Comparison of ENCODE assay signal across 1 cellular context in genomic region chr3:112774293-112774926, GRCh38.
TF ChIP-seq lines count a peak whose summit lies in the region.

No MANE protein-coding gene starts in this region.

TF ChIP-seq in A549, 52 proteins besides CTCF, POLR2A, EP300 and RAD21 (continued from another document):
- TF ChIP-seq PBX3 (IDR thresholded peaks at IDR 0.05) (no peak), FOXS1 (CRISPR knock-in tag; IDR thresholded peaks at IDR 0.05) (no peak), CHD2 (IDR thresholded peaks at IDR 0.05; ENCODE audit: low read length, partially characterized antibody) (no peak), JUNB (IDR thresholded peaks at IDR 0.05) (peak; percentile 86), TFCP2L1 (CRISPR knock-in tag; IDR thresholded peaks at IDR 0.05) (no peak), HDAC2 (IDR thresholded peaks at IDR 0.05) (no peak), KDM5A (IDR thresholded peaks at IDR 0.05) (no peak), MAFK (IDR thresholded peaks at IDR 0.05; ENCODE audit: partially characterized antibody) (no peak), RCOR1 (IDR thresholded peaks at IDR 0.05; ENCODE audit: low read depth, low read length) (no peak), REST (IDR thresholded peaks at IDR 0.05) (no peak), ELK1 (IDR thresholded peaks at IDR 0.05; ENCODE audit: low read depth, low read length) (no peak), CEBPB (IDR thresholded peaks at IDR 0.05) (peak; percentile 47 to 75; a peak in 3 of 4 replicates), BHLHE40 (IDR thresholded peaks at IDR 0.05; ENCODE audit: low read depth, low read length) (no peak), POLR2AphosphoS2 (conservative IDR thresholded peaks at IDR 0.05; ENCODE audit: low read length) (no peak), HMGXB4 (CRISPR knock-in tag; IDR thresholded peaks at IDR 0.05; ENCODE audit: borderline replicate concordance) (no peak), MAX (IDR thresholded peaks at IDR 0.05) (no peak; the same call in 1 of the 2 replicates)
